8 cellular contexts compared by ENCODE assay signal in the genomic region with DNA sequence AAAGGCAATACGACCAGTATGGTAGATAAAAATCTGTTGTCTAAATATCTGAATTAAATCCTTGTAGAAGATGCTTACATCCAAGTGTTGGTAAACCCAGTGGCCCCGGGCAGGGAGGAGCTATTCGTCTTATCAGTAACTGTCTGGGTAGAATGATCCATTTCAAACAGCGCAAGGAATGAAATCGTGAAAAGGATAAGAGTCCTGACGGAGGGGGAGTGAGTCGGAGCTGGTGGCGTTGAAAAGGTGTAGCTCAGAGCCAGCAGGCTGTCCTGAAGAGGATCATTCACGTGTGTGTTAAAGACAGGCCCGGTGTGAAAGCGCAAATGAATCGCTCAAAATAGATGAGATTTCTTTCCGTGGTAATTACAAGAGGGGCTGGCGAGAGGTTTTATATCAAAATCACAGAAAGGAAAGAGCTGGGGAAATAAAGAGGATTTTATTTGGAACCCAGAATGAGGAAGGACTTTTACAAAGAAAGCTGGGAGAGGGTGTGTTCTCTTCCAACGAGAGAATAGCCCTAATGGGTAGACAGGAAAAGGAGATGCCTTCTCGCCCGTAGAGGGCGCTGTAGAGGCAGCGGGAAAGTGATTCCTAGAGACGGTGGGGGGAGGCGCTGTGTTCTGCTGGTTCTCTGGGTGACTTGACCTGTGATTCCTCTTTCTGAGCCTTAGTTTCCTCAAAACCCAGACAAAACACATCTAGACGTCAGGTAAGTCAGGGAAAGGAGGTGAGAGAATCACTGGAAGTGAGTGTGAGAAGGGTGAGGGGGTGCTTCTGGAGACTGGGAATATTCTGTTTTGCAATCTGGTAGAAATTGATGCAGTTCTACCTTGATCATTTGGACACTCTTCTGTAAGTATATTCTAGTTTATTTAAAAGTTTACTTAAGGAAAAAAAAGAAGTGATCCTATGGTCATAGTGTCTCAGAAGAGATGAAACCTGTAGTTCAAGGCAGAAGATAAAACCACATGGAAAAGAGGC.
A peak's percentile ranks its signal among the peaks of the same experiment; 100 is the strongest.
DNase-seq lines count a peak whose midpoint lies in the region; ATAC-seq and TF ChIP-seq lines count a peak whose summit lies in the region.

No MANE protein-coding gene starts in this region.

- in situ Hi-C loops in GM13977 (cut with MboI; ENCODE audit: low pct_unique_long_range_greater_than_20kb, low sequenced_read_pairs, unreplicated experiment) = no loop called here

- ATAC-seq in GM19452 (IDR thresholded peaks at IDR 0.05; ENCODE audit: unreplicated experiment) (no peak), HG03039 (IDR thresholded peaks at IDR 0.05; ENCODE audit: unreplicated experiment) (no peak)

- TF ChIP-seq CTCF in GM13977 (IDR thresholded peaks at IDR 0.05; ENCODE audit: extremely low read depth, insufficient read depth, missing control alignments) = peak; percentile 54

- peak; percentile 16 for DNase-seq in COR-L47 (lab: John Stamatoyannopoulos, UW)
- DNase-seq in GM13977 (ENCODE audit: low spot score) = peak; percentile 9
- DNase-seq in RPMI8226 = peak; percentile 56
- DNase-seq in iPS-NIHi7 (ENCODE audit: extremely low spot score) = peak; percentile 92
- DNase-seq in NCI-H446 treated with DMSO at 0.1 percent for 48 hours (lab: John Stamatoyannopoulos, UW) = no peak
- no peak for DNase-seq in T-helper 9 cell

Comparison
In these comparisons a context has a peak if more than half of its experiments do, and no peak if none do; other contexts are left out.
1. DNase-seq: peak in COR-L47 (single experiment), GM13977 (single experiment), RPMI8226 (single experiment) and iPS-NIHi7 (single experiment); none in NCI-H446 treated with DMSO at 0.1 percent for 48 hours (single experiment) and T-helper 9 cell (single experiment).